15 cellular contexts compared by ENCODE assay signal in the genomic region with DNA sequence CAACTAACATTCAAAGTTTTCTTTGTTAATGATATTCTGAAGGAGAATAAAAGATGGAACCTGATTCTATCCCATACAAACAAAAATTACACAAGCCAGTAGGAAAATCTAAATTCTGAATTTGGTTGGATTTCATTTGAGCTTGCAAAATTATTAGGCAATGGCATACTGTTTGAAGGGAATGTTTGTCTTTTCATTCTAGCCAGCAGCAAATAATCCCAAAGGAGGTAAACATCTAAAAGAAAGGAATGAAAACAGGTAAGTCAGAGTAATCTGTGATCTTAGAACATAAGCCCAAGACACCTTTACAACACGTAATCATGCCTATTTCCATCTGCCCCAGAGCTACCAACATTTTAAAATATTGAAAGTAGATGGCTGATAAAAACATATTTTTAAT.
"Had no signal": no experiment of that assay in that cellular context is flagged by ENCODE, and none has a peak within 500 bp of the region (broad histone marks: within the 10 kb centered on the region; RNA-seq: fewer than 3 reads in every experiment).

No MANE protein-coding gene starts in this region.

- ATAC-seq: activated CD8-positive, alpha-beta T cell treated with anti-CD3 and anti-CD28 coated beads for 36 hours; activated T-cell treated with anti-CD3 and anti-CD28 coated beads, Interleukin-2, amount 50 U/mL, for 72 hours had no signal

- H3K9me3 Mint-ChIP-seq: activated CD8-positive, alpha-beta T cell treated with anti-CD3 and anti-CD28 coated beads for 36 hours; activated T-cell treated with anti-CD3 and anti-CD28 coated beads, Interleukin-2, amount 50 U/mL, for 72 hours; central memory CD8-positive, alpha-beta T cell; endodermal cell; stimulated activated naive CD8-positive, alpha-beta T cell treated with anti-CD3 and anti-CD28 coated beads, Interleukin-15, Interleukin-2, amounts not matched to agents 100 ng/mL and 50 ng/mL, for 24 hours had no signal

- H3K27me3 ChIP-seq: testis, uterus had no signal

- H3K27me3 Mint-ChIP-seq: stimulated activated naive CD8-positive, alpha-beta T cell treated with anti-CD3 and anti-CD28 coated beads, Interleukin-15, Interleukin-2, amounts not matched to agents 100 ng/mL and 50 ng/mL, for 24 hours had no signal

- DNase-seq: activated CD4-positive, alpha-beta T cell treated with anti-CD3 and anti-CD28 coated beads for 4 hours; activated CD8-positive, alpha-beta memory T cell treated with anti-CD3 and anti-CD28 coated beads, Interleukin-2, amount 50 U/mL, for 4 hours; activated CD8-positive, alpha-beta T cell treated with anti-CD3 and anti-CD28 coated beads for 36 hours; activated naive CD4-positive, alpha-beta T cell; activated T-cell treated with anti-CD3 and anti-CD28 coated beads, Interleukin-2, amount 50 U/mL, for 72 hours; endodermal cell; erythroblast; hypothalamus; stimulated activated CD4-positive, alpha-beta T cell treated with anti-CD3 and anti-CD28 coated beads, Interleukin-4, amount 100 ng/mL, for 1 hour; T-helper 1 cell; testis; uterus had no signal

- H3K4me1 ChIP-seq: prostate gland, testis had no signal

- H3K27ac Mint-ChIP-seq: activated CD8-positive, alpha-beta T cell treated with anti-CD3 and anti-CD28 coated beads for 36 hours; activated T-cell treated with anti-CD3 and anti-CD28 coated beads, Interleukin-2, amount 50 U/mL, for 72 hours; endodermal cell; stimulated activated naive CD8-positive, alpha-beta T cell treated with anti-CD3 and anti-CD28 coated beads, Interleukin-15, Interleukin-2, amounts not matched to agents 100 ng/mL and 50 ng/mL, for 24 hours had no signal

- H3K36me3 ChIP-seq: prostate gland, uterus had no signal

- H3K9me3 ChIP-seq: prostate gland, testis, uterus had no signal

- H3K27ac ChIP-seq: prostate gland, testis had no signal

- H3K4me3 Mint-ChIP-seq: activated CD8-positive, alpha-beta T cell treated with anti-CD3 and anti-CD28 coated beads for 36 hours; activated T-cell treated with anti-CD3 and anti-CD28 coated beads, Interleukin-2, amount 50 U/mL, for 72 hours; central memory CD8-positive, alpha-beta T cell; endodermal cell; stimulated activated naive CD8-positive, alpha-beta T cell treated with anti-CD3 and anti-CD28 coated beads, Interleukin-15, Interleukin-2, amounts not matched to agents 100 ng/mL and 50 ng/mL, for 24 hours had no signal

- H3K4me1 Mint-ChIP-seq: central memory CD8-positive, alpha-beta T cell had no signal

- H3K4me3 ChIP-seq: prostate gland, testis, uterus had no signal
